ENCODE assay signal across 8 cellular contexts in the genomic region with DNA sequence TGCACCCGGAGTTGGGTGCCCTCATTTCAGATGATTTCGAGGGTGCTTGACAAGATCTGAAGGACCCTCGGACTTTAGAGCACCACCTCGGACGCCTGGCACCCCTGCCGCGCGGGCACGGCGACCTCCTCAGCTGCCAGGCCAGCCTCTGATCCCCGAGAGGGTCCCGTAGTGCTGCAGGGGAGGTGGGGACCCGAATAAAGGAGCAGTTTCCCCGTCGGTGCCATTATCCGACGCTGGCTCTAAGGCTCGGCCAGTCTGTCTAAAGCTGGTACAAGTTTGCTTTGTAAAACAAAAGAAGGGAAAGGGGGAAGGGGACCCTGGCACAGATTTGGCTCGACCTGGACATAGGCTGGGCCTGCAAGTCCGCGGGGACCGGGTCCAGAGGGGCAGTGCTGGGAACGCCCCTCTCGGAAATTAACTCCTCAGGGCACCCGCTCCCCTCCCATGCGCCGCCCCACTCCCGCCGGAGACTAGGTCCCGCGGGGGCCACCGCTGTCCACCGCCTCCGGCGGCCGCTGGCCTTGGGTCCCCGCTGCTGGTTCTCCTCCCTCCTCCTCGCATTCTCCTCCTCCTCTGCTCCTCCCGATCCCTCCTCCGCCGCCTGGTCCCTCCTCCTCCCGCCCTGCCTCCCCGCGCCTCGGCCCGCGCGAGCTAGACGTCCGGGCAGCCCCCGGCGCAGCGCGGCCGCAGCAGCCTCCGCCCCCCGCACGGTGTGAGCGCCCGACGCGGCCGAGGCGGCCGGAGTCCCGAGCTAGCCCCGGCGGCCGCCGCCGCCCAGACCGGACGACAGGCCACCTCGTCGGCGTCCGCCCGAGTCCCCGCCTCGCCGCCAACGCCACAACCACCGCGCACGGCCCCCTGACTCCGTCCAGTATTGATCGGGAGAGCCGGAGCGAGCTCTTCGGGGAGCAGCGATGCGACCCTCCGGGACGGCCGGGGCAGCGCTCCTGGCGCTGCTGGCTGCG. TPM values are rescaled to one million over a fixed set of nuclear protein-coding genes. Genes with fewer than 3 reads are reported as not detected.
DNase-seq lines count a peak whose midpoint lies in the region; ATAC-seq and TF ChIP-seq lines count a peak whose summit lies in the region.

TSS of gene EGFR (plus strand) at position 657 of the 968 bp plus-strand sequence. CDS start at position 918, 261 bp downstream.

- H3K4me3 ChIP-seq in HUES48 (ENCODE audit: low read depth, low read length) (peak within 1 kb of the TSS; percentile 69), astrocyte of the cerebellum (ENCODE audit: low read depth, low read length) (peak within 1 kb of the TSS; percentile 83), right cardiac atrium (ENCODE audit: low read length) (peak within 1 kb of the TSS; percentile 82)

- H3K36me3 ChIP-seq in HUES48 (ENCODE audit: control insufficient read depth, insufficient read depth, low read length): no peaks in the 10 kb centered on the region

- in situ Hi-C loops in astrocyte of the cerebellum (cut with HindIII; ENCODE audit: low sequenced_read_pairs): no loop called here

- DNase-seq in COLO668 (lab: John Stamatoyannopoulos, UW; ENCODE audit: unreplicated experiment): peak; percentile 19
- DNase-seq in astrocyte of the cerebellum (ENCODE audit: low read depth): peak; percentile 44
- DNase-seq in right cardiac atrium: peak; percentile 87 to 94 (median 93)
- DNase-seq in posterior vena cava (ENCODE audit: low spot score): peak; percentile 94
- no peak for DNase-seq in HUDEP-2 (lab: John Stamatoyannopoulos, UW; ENCODE audit: unreplicated experiment in 76 of 76)
- DNase-seq in stimulated activated CD4-positive, alpha-beta T cell treated with anti-CD3 and anti-CD28 coated beads, Interleukin-1b, Interleukin-23, amount 100 ng/mL, for 48 hours: no peak

- H3K27me3 ChIP-seq in HUES48 (ENCODE audit: control insufficient read depth, insufficient read depth, low read length) (peaks cover 77% of the 10 kb centered on the region), right cardiac atrium (ENCODE audit: control insufficient read depth, insufficient read depth) (no peaks in the 10 kb centered on the region)

- TF ChIP-seq CTCF in astrocyte of the cerebellum (IDR thresholded peaks at IDR 0.05; ENCODE audit: low read depth, low read length, missing control alignments): no peak

- no peak within 1 kb of the TSS for H3K27ac ChIP-seq in HUES48 (ENCODE audit: low read depth, low read length)
- H3K27ac ChIP-seq in right cardiac atrium (ENCODE audit: low read length): peak within 1 kb of the TSS; percentile 71

- WGBS in right cardiac atrium: 3% methylated on average over 98 of the region's 98 CpGs

- H3K9me3 ChIP-seq in HUES48 (ENCODE audit: control insufficient read depth, insufficient read depth, low read length): no peaks in the 10 kb centered on the region
- no peaks in the 10 kb centered on the region for H3K9me3 ChIP-seq in right cardiac atrium (ENCODE audit: control insufficient read depth, low read length)

- H3K4me1 ChIP-seq in HUES48 (ENCODE audit: control insufficient read depth, insufficient read depth, low read length) (peaks cover 3% of the 10 kb centered on the region; the same call in 1 of the 2 replicates), right cardiac atrium (ENCODE audit: control insufficient read depth, insufficient read depth, low read length) (peaks cover 6% of the 10 kb centered on the region)

- peak; percentile 93 for ATAC-seq in right cardiac atrium
- ATAC-seq in HG02763 (IDR thresholded peaks at IDR 0.05; ENCODE audit: unreplicated experiment): no peak

- intact Hi-C loops in right cardiac atrium (cut with DNase I): loop anchor here in 1 of 4 donors (10.0 kb wide), 1 partner anchor 236 kb away; no protein-coding TSS in a partner anchor
- intact Hi-C loops in posterior vena cava (cut with DNase I): loop anchor here in 1 of 2 donors (5.0 kb wide), 1 partner anchor 34 kb away; no protein-coding TSS in a partner anchor

- H3K9ac ChIP-seq in HUES48 (ENCODE audit: low read depth, low read length): no peak within 1 kb of the TSS; the same call in none of the 2 replicates

RNA-seq across cellular contexts. Expression of gene EGFR, which starts in this region (rescaled TPM):
- total RNA-seq in right cardiac atrium: 10 to 100 TPM; 13.3 to 21.8 (median 15.2) TPM
- polyA plus RNA-seq in right cardiac atrium: 4.2 TPM
- total RNA-seq in posterior vena cava: 10 to 100 TPM; 80.8 to 87.2 TPM

Comparison
In these comparisons a context has a peak if more than half of its experiments do, and no peak if none do; other contexts are left out.
1. DNase-seq: peak in COLO668 (single experiment), astrocyte of the cerebellum (single experiment), right cardiac atrium (3 of 3) and posterior vena cava (single experiment); none in HUDEP-2 (0 of 76) and stimulated activated CD4-positive, alpha-beta T cell treated with anti-CD3 and anti-CD28 coated beads, Interleukin-1b, Interleukin-23, amount 100 ng/mL, for 48 hours (single experiment).
2. Peak in every context shown above with its lines, with median percentiles within 50 percentile points of each other: H3K4me3 ChIP-seq.